1 cellular context compared by ENCODE assay signal in genomic region chr12:113130457-113131135, GRCh38.
TF ChIP-seq lines count a peak whose summit lies in the region.

No MANE protein-coding gene starts in this region.

TF ChIP-seq in A549, 52 proteins besides CTCF, POLR2A, EP300 and RAD21:
- TF ChIP-seq CEBPB (IDR thresholded peaks at IDR 0.05) = no peak
- TF ChIP-seq MAFK (IDR thresholded peaks at IDR 0.05; ENCODE audit: partially characterized antibody) = peak; percentile 34
